Comparison of ENCODE assay signal across 7 cellular contexts in genomic region chr7:88818552-88818951, GRCh38. TPM values are rescaled to one million over a fixed set of nuclear protein-coding genes. Genes with fewer than 3 reads are reported as not detected.
"Had no signal": no experiment of that assay in that cellular context is flagged by ENCODE, and none has a peak within 500 bp of the region (broad histone marks: within the 10 kb centered on the region; RNA-seq: fewer than 3 reads in every experiment).

No MANE protein-coding gene starts in this region.

- H3K4me3 ChIP-seq: GM23338, HAP-1 had no signal

- DNase-seq: HFFc6, KBM-7 had no signal

- ATAC-seq: GM23338, HCT116 had no signal

- H3K36me3 ChIP-seq: HAP-1 had no signal

RNA-seq across cellular contexts. Expression of gene TEX47, which starts 23.0 kb away (rescaled TPM):
- total RNA-seq: GM23338, H1, HFFc6, HT1080 had no signal

RNA-seq across cellular contexts. Expression of gene ZNF804B, which starts 59.1 kb away (rescaled TPM):
- total RNA-seq: GM23338, H1, HFFc6, HT1080 had no signal
